14 cellular contexts compared by ENCODE assay signal in genomic region chr5:116472274-116472673, GRCh38.
DNase-seq lines count a peak whose midpoint lies in the region; ATAC-seq and TF ChIP-seq lines count a peak whose summit lies in the region.
"Had no signal": no experiment of that assay in that cellular context is flagged by ENCODE, and none has a peak within 500 bp of the region (broad histone marks: within the 10 kb centered on the region; RNA-seq: fewer than 3 reads in every experiment).

No MANE protein-coding gene starts in this region.

- peak; percentile 12 for TF ChIP-seq CTCF in GM12873 (IDR thresholded peaks at IDR 0.05; ENCODE audit: insufficient read depth, low read depth, low read length, missing control alignments)
- peak; percentile 12; the same call in 1 of the 2 replicates for TF ChIP-seq CTCF in OCI-LY1 (IDR thresholded peaks at IDR 0.05; ENCODE audit: low read length)
- peak; percentile 41 for TF ChIP-seq CTCF in endodermal cell (conservative IDR thresholded peaks at IDR 0.05)
- peak; percentile 22 for TF ChIP-seq CTCF in progenitor cell of endocrine pancreas (IDR thresholded peaks at IDR 0.05; ENCODE audit: unreplicated experiment)
- no peak for TF ChIP-seq CTCF in glutamatergic neuron (IDR thresholded peaks at IDR 0.05; ENCODE audit: partially characterized antibody, unreplicated experiment)

- CTCF ChIA-PET in activated naive CD4-positive, alpha-beta T cell treated with anti-CD3 and anti-CD28 coated beads, Interleukin-2, amount 10 ng/mL, durations not matched to agents 7 days and 5 days (lab: Charles Lee): no interaction called here

- H3K27ac Mint-ChIP-seq in endodermal cell (no peak overlapping the region), progenitor cell of endocrine pancreas (no peak overlapping the region), glutamatergic neuron (ENCODE audit: unreplicated experiment) (no peak overlapping the region)
- no peak overlapping the region for H3K27ac Mint-ChIP-seq in activated naive CD4-positive, alpha-beta T cell treated with anti-CD3 and anti-CD28 coated beads, Interleukin-2, amount 10 ng/mL, durations not matched to agents 7 days and 5 days
- H3K27ac Mint-ChIP-seq: CD8-positive, alpha-beta memory T cell had no signal

- no peak overlapping the region for H3K4me2 ChIP-seq in OCI-LY1 (ENCODE audit: low read length)

- H3K4me1 Mint-ChIP-seq in endodermal cell (no peaks in the 10 kb centered on the region), progenitor cell of endocrine pancreas (ENCODE audit: low read depth) (peaks cover 16% of the 10 kb centered on the region), glutamatergic neuron (ENCODE audit: low read depth, unreplicated experiment) (peaks cover 10% of the 10 kb centered on the region)
- no peaks in the 10 kb centered on the region for H3K4me1 Mint-ChIP-seq in activated naive CD4-positive, alpha-beta T cell treated with anti-CD3 and anti-CD28 coated beads, Interleukin-2, amount 10 ng/mL, durations not matched to agents 7 days and 5 days
- H3K4me1 Mint-ChIP-seq: CD8-positive, alpha-beta memory T cell had no signal

- H3K27ac ChIP-seq in OCI-LY1 (ENCODE audit: low read depth, low read length, poor library complexity, severe bottlenecking): no peak overlapping the region
- H3K27ac ChIP-seq in endodermal cell (ENCODE audit: low read depth, low read length): no peak overlapping the region

- no peak overlapping the region for H2AFZ ChIP-seq in OCI-LY1 (ENCODE audit: low read length)

- WGBS in endodermal cell (ENCODE audit: insufficient coverage in 1 of 2, insufficient read length in 1 of 2), 2 experiments: 88 to 100% methylated on average over 1 to 3 of the region's 3 CpGs

- H3K27me3 ChIP-seq in OCI-LY1 (ENCODE audit: insufficient read depth, low read length) (no peaks in the 10 kb centered on the region), endodermal cell (ENCODE audit: control insufficient read depth, insufficient read depth, low read length, poor library complexity, severe bottlenecking) (no peaks in the 10 kb centered on the region)

- H3K79me2 ChIP-seq in OCI-LY1 (ENCODE audit: insufficient read depth, low read length): no peaks in the 10 kb centered on the region

- H3K4me3 Mint-ChIP-seq in endodermal cell (no peak overlapping the region), progenitor cell of endocrine pancreas (ENCODE audit: low read depth) (no peak overlapping the region), glutamatergic neuron (ENCODE audit: unreplicated experiment) (no peak overlapping the region)
- no peak overlapping the region for H3K4me3 Mint-ChIP-seq in activated naive CD4-positive, alpha-beta T cell treated with anti-CD3 and anti-CD28 coated beads, Interleukin-2, amount 10 ng/mL, durations not matched to agents 7 days and 5 days
- H3K4me3 Mint-ChIP-seq: CD8-positive, alpha-beta memory T cell had no signal

- H3K9me3 ChIP-seq in OCI-LY1 (ENCODE audit: low read length): peaks cover 6% of the 10 kb centered on the region; the same call in 1 of the 2 replicates
- H3K9me3 ChIP-seq in endodermal cell (ENCODE audit: control insufficient read depth, low read length): peaks cover 23% of the 10 kb centered on the region

- H3K9ac ChIP-seq in OCI-LY1 (ENCODE audit: low read length) (no peak overlapping the region), endodermal cell (ENCODE audit: extremely low read depth, low read length, poor library complexity, severe bottlenecking) (no peak overlapping the region)

- H3K4me1 ChIP-seq in OCI-LY1 (ENCODE audit: insufficient read depth, low read length, severe bottlenecking) (no peaks in the 10 kb centered on the region), endodermal cell (ENCODE audit: control insufficient read depth, insufficient read depth, low read length) (no peaks in the 10 kb centered on the region)

- no peak overlapping the region for H3K4me3 ChIP-seq in OCI-LY1 (ENCODE audit: low read depth, low read length, poor library complexity, severe bottlenecking)
- no peak overlapping the region for H3K4me3 ChIP-seq in endodermal cell (ENCODE audit: low read length)

- H3K9me3 Mint-ChIP-seq in endodermal cell: peaks cover 5% of the 10 kb centered on the region
- H3K9me3 Mint-ChIP-seq in progenitor cell of endocrine pancreas (ENCODE audit: low read depth): peaks cover 12% of the 10 kb centered on the region
- peaks cover 7% of the 10 kb centered on the region for H3K9me3 Mint-ChIP-seq in glutamatergic neuron (ENCODE audit: unreplicated experiment)
- peaks cover 5% of the 10 kb centered on the region for H3K9me3 Mint-ChIP-seq in activated naive CD4-positive, alpha-beta T cell treated with anti-CD3 and anti-CD28 coated beads, Interleukin-2, amount 10 ng/mL, durations not matched to agents 7 days and 5 days

- H4K20me1 ChIP-seq in OCI-LY1 (ENCODE audit: insufficient read depth, low read length): no peaks in the 10 kb centered on the region

- ATAC-seq in HG03045 (IDR thresholded peaks at IDR 0.05; ENCODE audit: unreplicated experiment): no peak

- peaks cover 89% of the 10 kb centered on the region for H3K36me3 Mint-ChIP-seq in endodermal cell (ENCODE audit: low read depth)
- H3K36me3 Mint-ChIP-seq in progenitor cell of endocrine pancreas (ENCODE audit: insufficient read depth): peaks cover 37% of the 10 kb centered on the region
- peaks cover 7% of the 10 kb centered on the region for H3K36me3 Mint-ChIP-seq in glutamatergic neuron (ENCODE audit: unreplicated experiment)
- H3K36me3 Mint-ChIP-seq in activated naive CD4-positive, alpha-beta T cell treated with anti-CD3 and anti-CD28 coated beads, Interleukin-2, amount 10 ng/mL, durations not matched to agents 7 days and 5 days: no peaks in the 10 kb centered on the region

- no peaks in the 10 kb centered on the region for H3K9me2 ChIP-seq in OCI-LY1 (ENCODE audit: low read depth, low read length)

- H3K27me3 Mint-ChIP-seq in endodermal cell (ENCODE audit: insufficient read depth) (no peaks in the 10 kb centered on the region), progenitor cell of endocrine pancreas (no peaks in the 10 kb centered on the region), glutamatergic neuron (ENCODE audit: unreplicated experiment) (no peaks in the 10 kb centered on the region)
- H3K27me3 Mint-ChIP-seq in activated naive CD4-positive, alpha-beta T cell treated with anti-CD3 and anti-CD28 coated beads, Interleukin-2, amount 10 ng/mL, durations not matched to agents 7 days and 5 days: no peaks in the 10 kb centered on the region
- H3K27me3 Mint-ChIP-seq: CD8-positive, alpha-beta memory T cell had no signal

- DNase-seq in endodermal cell: no peak
- no peak for DNase-seq in progenitor cell of endocrine pancreas (ENCODE audit: low spot score, unreplicated experiment)
- DNase-seq in glutamatergic neuron: no peak
- DNase-seq in activated naive CD4-positive, alpha-beta T cell treated with anti-CD3 and anti-CD28 coated beads, Interleukin-2, amount 10 ng/mL, durations not matched to agents 7 days and 5 days: no peak
- DNase-seq: CD8-positive, alpha-beta memory T cell; H7; KBM-7; NCI-H1092; NCI-H226; NCI-H526 treated with DMSO at 0.1 percent for 48 hours; SHP77 treated with DMSO at 0.1 percent for 48 hours had no signal

- no peaks in the 10 kb centered on the region for H3K36me3 ChIP-seq in OCI-LY1 (ENCODE audit: insufficient read depth, low read length)
- H3K36me3 ChIP-seq in endodermal cell (ENCODE audit: control insufficient read depth, insufficient read depth, low read length): peaks cover 39% of the 10 kb centered on the region

- no peaks in the 10 kb centered on the region for H3F3A ChIP-seq in OCI-LY1 (ENCODE audit: insufficient read depth, low read length)
